Comparison of ENCODE assay signal across 8 cellular contexts in genomic region chr3:70064194-70064787, GRCh38.
DNase-seq lines count a peak whose midpoint lies in the region; ATAC-seq and TF ChIP-seq lines count a peak whose summit lies in the region.

No MANE protein-coding gene starts in this region.

- H3K4me3 Mint-ChIP-seq in endothelial cell (ENCODE audit: unreplicated experiment) (no peak overlapping the region), neural crest cell (no peak overlapping the region)

- no peak overlapping the region for H3K27ac Mint-ChIP-seq in endothelial cell (ENCODE audit: unreplicated experiment)
- no peak overlapping the region for H3K27ac Mint-ChIP-seq in neural crest cell (ENCODE audit: unreplicated experiment)

- no peak for ATAC-seq in GM19023 (IDR thresholded peaks at IDR 0.05; ENCODE audit: unreplicated experiment)

- no peaks in the 10 kb centered on the region for H3K9me2 ChIP-seq in OCI-LY7 (ENCODE audit: insufficient read depth, low read length)

- H3K36me3 Mint-ChIP-seq in endothelial cell (ENCODE audit: low read depth, unreplicated experiment) = no peaks in the 10 kb centered on the region
- no peaks in the 10 kb centered on the region for H3K36me3 Mint-ChIP-seq in neural crest cell (ENCODE audit: low read depth)

- no peaks in the 10 kb centered on the region for H3K9me3 Mint-ChIP-seq in endothelial cell (ENCODE audit: unreplicated experiment)
- H3K9me3 Mint-ChIP-seq in neural crest cell = no peaks in the 10 kb centered on the region

- no peak overlapping the region for H3K4me3 ChIP-seq in OCI-LY7 (ENCODE audit: low read depth, low read length, poor library complexity, severe bottlenecking)

- no peaks in the 10 kb centered on the region for H3K36me3 ChIP-seq in OCI-LY7 (ENCODE audit: insufficient read depth, low read length)

- H3K27me3 Mint-ChIP-seq in endothelial cell (ENCODE audit: unreplicated experiment) = peaks cover 2% of the 10 kb centered on the region
- H3K27me3 Mint-ChIP-seq in neural crest cell (ENCODE audit: low read depth) = no peaks in the 10 kb centered on the region

- no peaks in the 10 kb centered on the region for H3K4me1 Mint-ChIP-seq in endothelial cell (ENCODE audit: unreplicated experiment)
- peaks cover 5% of the 10 kb centered on the region for H3K4me1 Mint-ChIP-seq in neural crest cell

- H3K9me3 ChIP-seq in OCI-LY7 (ENCODE audit: low read length) = no peaks in the 10 kb centered on the region

- CTCF ChIA-PET in OCI-LY7 (lab: Charles Lee; ENCODE audit: unreplicated experiment) = no interaction called here

- BruUV-seq in OCI-LY7 (replicated peaks; lab: Mats Ljungman, UMichigan) = no TSS peak

- H3K4me2 ChIP-seq in OCI-LY7 (ENCODE audit: low read length) = no peak overlapping the region

- no peak overlapping the region for H3K27ac ChIP-seq in OCI-LY7 (ENCODE audit: low read depth, low read length, poor library complexity, severe bottlenecking)

- peak; percentile 35 for DNase-seq in EH (ENCODE audit: low read depth)
- DNase-seq in H4 (ENCODE audit: low spot score) = peak; percentile 5
- DNase-seq in OCI-LY7 (ENCODE audit: low spot score) = peak; percentile 9
- DNase-seq in endothelial cell (ENCODE audit: low spot score) = peak; percentile 49
- DNase-seq in neural crest cell (ENCODE audit: low read depth, low spot score) = peak; percentile 54
- DNase-seq in activated CD4-positive, CD25-positive, alpha-beta regulatory T cell treated with anti-CD3 and anti-CD28 coated beads, Interleukin-2, amount 50 U/mL, for 72 hours = no peak
- DNase-seq in activated CD4-positive, alpha-beta T cell treated with anti-CD3 and anti-CD28 coated beads, Interleukin-2, amount 50 U/mL, for 1 hour = no peak

- no peaks in the 10 kb centered on the region for H3K79me2 ChIP-seq in OCI-LY7 (ENCODE audit: insufficient read depth, low read depth, low read length)

- POLR2A ChIA-PET in OCI-LY7 (lab: Charles Lee) = interaction anchor here (0.5 kb wide), 1 partner anchor 1670 kb away, joined by 4 read pairs; no protein-coding TSS in a partner anchor

- H3K4me1 ChIP-seq in OCI-LY7 (ENCODE audit: insufficient read depth, low read length, poor library complexity, severe bottlenecking) = no peaks in the 10 kb centered on the region

- H4K20me1 ChIP-seq in OCI-LY7 (ENCODE audit: insufficient read depth, low read length) = no peaks in the 10 kb centered on the region

- intact Hi-C loops in OCI-LY7 (cut with micrococcal nuclease; ENCODE audit: unreplicated experiment) = loop anchor here (10.0 kb wide), 1 partner anchor 291 kb away; no protein-coding TSS in a partner anchor

- H2AFZ ChIP-seq in OCI-LY7 (ENCODE audit: low read length) = no peak overlapping the region

- TF ChIP-seq CTCF in OCI-LY7 (conservative IDR thresholded peaks at IDR 0.05; ENCODE audit: low read length) (peak; percentile 79), endothelial cell (IDR thresholded peaks at IDR 0.05; ENCODE audit: unreplicated experiment) (peak; percentile 70), neural crest cell (conservative IDR thresholded peaks at IDR 0.05) (peak; percentile 83)

Comparison
In these comparisons a context has a peak if more than half of its experiments do, and no peak if none do; other contexts are left out.
1. DNase-seq: peak in EH (single experiment), H4 (single experiment), OCI-LY7 (single experiment), endothelial cell (single experiment) and neural crest cell (single experiment); none in activated CD4-positive, CD25-positive, alpha-beta regulatory T cell treated with anti-CD3 and anti-CD28 coated beads, Interleukin-2, amount 50 U/mL, for 72 hours (single experiment) and activated CD4-positive, alpha-beta T cell treated with anti-CD3 and anti-CD28 coated beads, Interleukin-2, amount 50 U/mL, for 1 hour (single experiment).
2. Peak in every context shown above with its lines, with median percentiles within 50 percentile points of each other: CTCF ChIP-seq.